Comparison of ENCODE assay signal across 8 cellular contexts in the genomic region with DNA sequence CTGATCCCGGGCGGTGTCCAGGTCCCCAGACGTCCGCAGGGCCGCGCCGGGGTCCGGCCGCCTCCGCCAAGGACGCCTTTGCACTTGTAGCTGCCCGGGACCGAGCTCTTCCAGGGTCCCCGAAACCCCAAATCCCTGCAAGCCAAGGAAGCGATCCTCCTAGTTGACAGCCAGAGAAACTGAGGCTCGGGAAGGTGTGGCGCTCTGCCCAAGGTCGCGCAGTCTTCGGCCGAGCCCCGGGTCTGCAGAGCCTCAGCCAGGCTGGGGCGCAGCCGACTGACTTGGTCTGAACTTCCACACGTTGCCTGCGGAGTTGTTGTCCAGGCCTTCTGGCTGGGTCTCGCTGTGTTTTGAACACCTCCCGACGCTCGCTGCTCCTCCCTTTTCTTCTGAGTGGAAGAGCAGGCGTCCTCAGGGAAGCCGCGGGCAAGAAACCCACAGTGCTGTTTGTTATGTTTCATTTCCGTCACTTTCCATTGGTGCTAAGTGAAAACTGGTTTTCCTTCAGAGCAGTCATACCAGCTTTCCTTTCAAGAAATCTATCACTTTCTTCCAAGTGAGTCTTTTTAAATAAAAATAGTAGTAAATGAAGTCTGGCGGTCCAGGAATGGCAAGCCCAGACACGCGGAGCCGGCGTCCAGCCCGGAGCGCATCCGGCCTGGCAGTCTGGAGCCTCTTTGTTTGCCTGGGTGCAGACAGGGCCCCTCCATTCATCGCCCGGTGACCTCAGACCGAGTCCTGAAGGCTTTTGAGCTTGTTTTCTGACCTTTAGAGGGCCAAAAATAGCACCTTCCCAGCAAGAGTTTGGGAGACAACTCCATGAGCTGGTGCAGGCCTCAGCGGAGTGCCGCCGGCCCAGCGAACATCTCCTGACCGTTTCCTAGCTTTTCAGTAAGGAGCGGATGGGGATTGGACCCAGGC. TPM values are rescaled to one million over a fixed set of nuclear protein-coding genes. Genes with fewer than 3 reads are reported as not detected.
DNase-seq lines count a peak whose midpoint lies in the region; ATAC-seq, FAIRE-seq and TF ChIP-seq lines count a peak whose summit lies in the region.

No MANE protein-coding gene starts in this region.

- intact Hi-C loops in breast epithelium (cut with DNase I; ENCODE audit: low total_unique reads), result no loop called here

- no peaks in the 10 kb centered on the region for H3K9me3 ChIP-seq in breast epithelium

- no peaks in the 10 kb centered on the region for H3K27me3 ChIP-seq in breast epithelium

- TF ChIP-seq CTCF in AG10803 (conservative IDR thresholded peaks at IDR 0.05; ENCODE audit: low read length) (no peak), GM12875 (IDR thresholded peaks at IDR 0.05; ENCODE audit: borderline replicate concordance, insufficient read depth, low read depth, low read length) (no peak), breast epithelium (IDR thresholded peaks at IDR 0.05) (no peak)

- no peaks in the 10 kb centered on the region for H3K36me3 ChIP-seq in breast epithelium

- DNase-seq in AG10803 (ENCODE audit: low read depth) (peak; percentile 69), RCC 7860 (ENCODE audit: low spot score) (peak; percentile 11), breast epithelium (ENCODE audit: low spot score in 2 of 2) (peak; percentile 58 to 80), iPS-NIHi11 (ENCODE audit: low spot score) (peak; percentile 49), skeletal muscle cell (ENCODE audit: low read depth) (peak; percentile 36), NK-92 (lab: John Stamatoyannopoulos, UW; ENCODE audit: unreplicated experiment) (no peak)

- no peak for FAIRE-seq in RCC 7860 (lab: Jason Lieb, UNC)

- peaks cover 7 to 9% of the 10 kb centered on the region in 2 donors for H3K4me1 ChIP-seq in breast epithelium

- H3K27ac ChIP-seq in breast epithelium, result peak overlapping the region; percentile 89

- H3K4me3 ChIP-seq in AG10803 (ENCODE audit: low read length), result peak overlapping the region; percentile 89
- peak overlapping the region; percentile 44 for H3K4me3 ChIP-seq in GM12875 (ENCODE audit: low read depth, low read length)
- peak overlapping the region; percentile 84 to 93 (median 90) for H3K4me3 ChIP-seq in breast epithelium
- peak overlapping the region; percentile 89 for H3K4me3 ChIP-seq in skeletal muscle cell (ENCODE audit: low read depth, low read length)

- ATAC-seq in HG03064 (IDR thresholded peaks at IDR 0.05; ENCODE audit: low read depth, unreplicated experiment), result peak; percentile 26

- no peak for TF ChIP-seq POLR2A in breast epithelium (IDR thresholded peaks at IDR 0.05)

RNA-seq across cellular contexts. Expression of gene FAM210B, which starts 0.7 kb away (rescaled TPM):
- total RNA-seq in breast epithelium, result 10 to 100 TPM; 62.6 to 100.0 (median 80.8) TPM

RNA-seq across cellular contexts. Expression of gene AURKA, which starts 32.5 kb away (rescaled TPM):
- total RNA-seq in breast epithelium, result 1 to 10 TPM in 2 of 3 donors, under 1 TPM in 1; 0.98 to 2.2 (median 1.6) TPM

RNA-seq across cellular contexts. Expression of gene CSTF1, which starts 33.0 kb away (rescaled TPM):
- total RNA-seq in breast epithelium, result 10 to 100 TPM; 17.1 to 53.4 (median 35.7) TPM

RNA-seq across cellular contexts. Expression of gene CASS4, which starts 52.6 kb away (rescaled TPM):
- total RNA-seq in breast epithelium, result 1 to 10 TPM; 1.6 to 3.4 (median 2.2) TPM
